In genomic region chr3:30544811-30545210, GRCh38 we compare ENCODE assay signal across 11 cellular contexts.
DNase-seq lines count a peak whose midpoint lies in the region; ATAC-seq and TF ChIP-seq lines count a peak whose summit lies in the region.
"Had no signal": no experiment of that assay in that cellular context is flagged by ENCODE, and none has a peak within 500 bp of the region (broad histone marks: within the 10 kb centered on the region; RNA-seq: fewer than 3 reads in every experiment).

No MANE protein-coding gene starts in this region.

- DNase-seq in EL (peak; percentile 90), OCI-M1 (lab: John Stamatoyannopoulos, UW) (peak; percentile 24), osteoblast (ENCODE audit: insufficient read length, low spot score, missing footprints) (peak; percentile 68), NCI-H345 (lab: John Stamatoyannopoulos, UW) (no peak), T-helper 2 cell (no peak)
- DNase-seq in T-helper 2 cell treated with Interferon-gamma antibody and Interleukin-4, amounts not matched to agents 5 μg/mL and 100 μg/mL, for 36 hours (ENCODE audit: low spot score): no peak
- DNase-seq: activated T-cell treated with anti-CD3 and anti-CD28 coated beads, Interleukin-2, amount 50 U/mL, for 48 hours; cortex of kidney; substantia nigra had no signal

- no peak overlapping the region for H3K4me3 ChIP-seq in osteoblast (ENCODE audit: insufficient read depth, low read length)

- no peak overlapping the region for H3K27ac Mint-ChIP-seq in T-helper 2 cell treated with Interferon-gamma antibody and Interleukin-4, amounts not matched to agents 5 μg/mL and 100 μg/mL, for 36 hours

- ATAC-seq in esophagus mucosa (peak; percentile 26), GM21447 (IDR thresholded peaks at IDR 0.05; ENCODE audit: unreplicated experiment) (no peak)

- H4K20me1 ChIP-seq in osteoblast (ENCODE audit: insufficient read depth, low read length): no peaks in the 10 kb centered on the region

- no peak overlapping the region for H2AFZ ChIP-seq in osteoblast (ENCODE audit: low read length)

- no peak overlapping the region for H3K4me3 Mint-ChIP-seq in T-helper 2 cell treated with Interferon-gamma antibody and Interleukin-4, amounts not matched to agents 5 μg/mL and 100 μg/mL, for 36 hours

- H3K36me3 ChIP-seq in osteoblast (ENCODE audit: insufficient read depth, low read length): no peaks in the 10 kb centered on the region

- no peaks in the 10 kb centered on the region for H3K27me3 Mint-ChIP-seq in T-helper 2 cell treated with Interferon-gamma antibody and Interleukin-4, amounts not matched to agents 5 μg/mL and 100 μg/mL, for 36 hours (ENCODE audit: low read depth)

- peak overlapping the region; percentile 6 for H3K27ac ChIP-seq in osteoblast (ENCODE audit: low read depth, low read length)

- no peaks in the 10 kb centered on the region for H3K4me1 Mint-ChIP-seq in T-helper 2 cell treated with Interferon-gamma antibody and Interleukin-4, amounts not matched to agents 5 μg/mL and 100 μg/mL, for 36 hours (ENCODE audit: low read depth)

- H3K4me1 ChIP-seq in osteoblast (ENCODE audit: insufficient read depth, low read length): peaks cover 9% of the 10 kb centered on the region

- H3K36me3 Mint-ChIP-seq in T-helper 2 cell treated with Interferon-gamma antibody and Interleukin-4, amounts not matched to agents 5 μg/mL and 100 μg/mL, for 36 hours (ENCODE audit: low read depth): no peaks in the 10 kb centered on the region

- peak overlapping the region; percentile 8 for H3K4me2 ChIP-seq in osteoblast (ENCODE audit: insufficient read depth, low read length)

- no peak for TF ChIP-seq CTCF in osteoblast (IDR thresholded peaks at IDR 0.05; ENCODE audit: extremely low read depth, low read depth, low read length)

- peaks cover 4% of the 10 kb centered on the region for H3K9me3 Mint-ChIP-seq in T-helper 2 cell treated with Interferon-gamma antibody and Interleukin-4, amounts not matched to agents 5 μg/mL and 100 μg/mL, for 36 hours

- no peaks in the 10 kb centered on the region for H3K79me2 ChIP-seq in osteoblast (ENCODE audit: insufficient read depth, low read length)

- no peaks in the 10 kb centered on the region for H3K27me3 ChIP-seq in osteoblast (ENCODE audit: insufficient read depth, low read length)

- no peaks in the 10 kb centered on the region for H3K9me3 ChIP-seq in osteoblast (ENCODE audit: low read depth, low read length)

Comparison
In these comparisons a context has a peak if more than half of its experiments do, and no peak if none do; other contexts are left out.
1. DNase-seq: peak in EL (single experiment), OCI-M1 (single experiment) and osteoblast (single experiment); none in NCI-H345 (single experiment), T-helper 2 cell (0 of 5) and T-helper 2 cell treated with Interferon-gamma antibody and Interleukin-4, amounts not matched to agents 5 μg/mL and 100 μg/mL, for 36 hours (single experiment).